Comparison of ENCODE assay signal across 9 cellular contexts in genomic region chr11:130478204-130478701, GRCh38. TPM values are rescaled to one million over a fixed set of nuclear protein-coding genes. Genes with fewer than 3 reads are reported as not detected.
A peak's percentile ranks its signal among the peaks of the same experiment; 100 is the strongest.
DNase-seq lines count a peak whose midpoint lies in the region; ATAC-seq and TF ChIP-seq lines count a peak whose summit lies in the region.
"Had no signal": no experiment of that assay in that cellular context is flagged by ENCODE, and none has a peak within 500 bp of the region (broad histone marks: within the 10 kb centered on the region; RNA-seq: fewer than 3 reads in every experiment).

No MANE protein-coding gene starts in this region.

- no peak for TF ChIP-seq POLR2A in thyroid gland (IDR thresholded peaks at IDR 0.05)

- ATAC-seq in stimulated activated naive B cell treated with anti-CD40 and anti-IgM and Interleukin-4, amounts not matched to agents 10 μg/mL and 1 μg/mL and 100 μg/mL, for 72 hours (replicated peaks): no peak

- H3K36me3 Mint-ChIP-seq in stimulated activated naive B cell treated with anti-CD40 and anti-IgM and Interleukin-4, amounts not matched to agents 10 μg/mL and 1 μg/mL and 100 μg/mL, for 72 hours: no peaks in the 10 kb centered on the region

- H3K9me3 Mint-ChIP-seq in stimulated activated naive B cell treated with anti-CD40 and anti-IgM and Interleukin-4, amounts not matched to agents 10 μg/mL and 1 μg/mL and 100 μg/mL, for 72 hours: no peaks in the 10 kb centered on the region

- intact Hi-C loops in thyroid gland (cut with DNase I): no loop called here

- H3K27me3 ChIP-seq in brain microvascular endothelial cell (replicated peaks) (no peaks in the 10 kb centered on the region), thyroid gland (no peaks in the 10 kb centered on the region)

- DNase-seq in HPDE6-E6E7 (ENCODE audit: extremely low spot score): peak; percentile 38
- peak; percentile 89 for DNase-seq in brain microvascular endothelial cell
- peak; percentile 89 for DNase-seq in kidney tubule cell (ENCODE audit: low spot score)
- DNase-seq in thyroid gland: peak; percentile 73
- no peak for DNase-seq in stimulated activated naive B cell treated with anti-CD40 and anti-IgM and Interleukin-4, amounts not matched to agents 10 μg/mL and 1 μg/mL and 100 μg/mL, for 72 hours
- DNase-seq in GM19238 (ENCODE audit: insufficient read length, low spot score): no peak
- no peak for DNase-seq in NCI-H1694 treated with DMSO at 0.1 percent for 48 hours (lab: John Stamatoyannopoulos, UW)
- no peak for DNase-seq in mesenteric fat pad (ENCODE audit: low spot score)
- DNase-seq: NCI-H146 had no signal

- no peak overlapping the region for H3K27ac Mint-ChIP-seq in stimulated activated naive B cell treated with anti-CD40 and anti-IgM and Interleukin-4, amounts not matched to agents 10 μg/mL and 1 μg/mL and 100 μg/mL, for 72 hours

- H3K9me3 ChIP-seq in thyroid gland: no peaks in the 10 kb centered on the region

- H3K27ac ChIP-seq in brain microvascular endothelial cell (peak overlapping the region; percentile 81), thyroid gland (peak overlapping the region; percentile 83 to 87 (median 83))

- in situ Hi-C loops in brain microvascular endothelial cell (cut with HindIII; ENCODE audit: low pct_ligation_motif_present, low sequenced_read_pairs): no loop called here

- TF ChIP-seq CTCF in brain microvascular endothelial cell (IDR thresholded peaks at IDR 0.05; ENCODE audit: low read depth, low read length, missing control alignments) (no peak), thyroid gland (IDR thresholded peaks at IDR 0.05) (no peak)

- no peaks in the 10 kb centered on the region for H3K4me1 Mint-ChIP-seq in stimulated activated naive B cell treated with anti-CD40 and anti-IgM and Interleukin-4, amounts not matched to agents 10 μg/mL and 1 μg/mL and 100 μg/mL, for 72 hours

- 19 to 23% methylated on average over 9 to 10 of the region's 10 CpGs for WGBS in thyroid gland, 2 donors

- peaks cover 0 to 6% of the 10 kb centered on the region in 2 donors for H3K27me3 Mint-ChIP-seq in stimulated activated naive B cell treated with anti-CD40 and anti-IgM and Interleukin-4, amounts not matched to agents 10 μg/mL and 1 μg/mL and 100 μg/mL, for 72 hours

- no peaks in the 10 kb centered on the region for H3K36me3 ChIP-seq in brain microvascular endothelial cell (replicated peaks)
- H3K36me3 ChIP-seq in thyroid gland: peaks cover 8 to 9% of the 10 kb centered on the region in 2 donors

- H3K4me3 Mint-ChIP-seq in stimulated activated naive B cell treated with anti-CD40 and anti-IgM and Interleukin-4, amounts not matched to agents 10 μg/mL and 1 μg/mL and 100 μg/mL, for 72 hours: no peak overlapping the region

- H3K4me3 ChIP-seq in brain microvascular endothelial cell (ENCODE audit: low read depth, low read length) (no peak overlapping the region), thyroid gland (replicated peaks in 1 of 3) (no peak overlapping the region)

- H3K4me1 ChIP-seq in thyroid gland: peaks cover 27 to 44% of the 10 kb centered on the region in 2 donors

RNA-seq across cellular contexts. Expression of gene ADAMTS15, which starts 29.8 kb away (rescaled TPM):
- total RNA-seq in thyroid gland: 10 to 100 TPM; 11.2 to 29.2 (median 23.5) TPM
- 61.2 TPM for total RNA-seq in mesenteric fat pad

RNA-seq across cellular contexts. Expression of gene ADAMTS8, which starts 49.8 kb away (rescaled TPM):
- total RNA-seq in thyroid gland: under 1 TPM in 2 of 4 donors, not detected in 2; 0.38 to 0.56 TPM
- 0.42 TPM for total RNA-seq in mesenteric fat pad

Comparison
In these comparisons a context has a peak if more than half of its experiments do, and no peak if none do; other contexts are left out.
1. DNase-seq: peak in HPDE6-E6E7 (single experiment), brain microvascular endothelial cell (single experiment), kidney tubule cell (single experiment) and thyroid gland (2 of 2); none in stimulated activated naive B cell treated with anti-CD40 and anti-IgM and Interleukin-4, amounts not matched to agents 10 μg/mL and 1 μg/mL and 100 μg/mL, for 72 hours (single experiment), GM19238 (single experiment), NCI-H1694 treated with DMSO at 0.1 percent for 48 hours (single experiment) and mesenteric fat pad (single experiment).